Comparison of ENCODE assay signal across 1 cellular context in genomic region chr7:25672476-25672875, GRCh38.
TF ChIP-seq lines count a peak whose summit lies in the region.

No MANE protein-coding gene starts in this region.

TF ChIP-seq in GM23338, 12 proteins besides CTCF, POLR2A, EP300 and RAD21:
- TF ChIP-seq REST (IDR thresholded peaks at IDR 0.05; ENCODE audit: unreplicated experiment) (no peak), EZH2phosphoT487 (IDR thresholded peaks at IDR 0.05; ENCODE audit: unreplicated experiment) (no peak), CREB1 (CRISPR knock-in tag; IDR thresholded peaks at IDR 0.05; ENCODE audit: low read depth) (no peak), POLR2AphosphoS5 (IDR thresholded peaks at IDR 0.05; ENCODE audit: low read depth) (no peak), ETS1 (IDR thresholded peaks at IDR 0.05) (no peak), ZNF331 (CRISPR knock-in tag; IDR thresholded peaks at IDR 0.05; ENCODE audit: low read depth) (no peak), ZNF462 (CRISPR knock-in tag; IDR thresholded peaks at IDR 0.05) (no peak)
